In the genomic region with DNA sequence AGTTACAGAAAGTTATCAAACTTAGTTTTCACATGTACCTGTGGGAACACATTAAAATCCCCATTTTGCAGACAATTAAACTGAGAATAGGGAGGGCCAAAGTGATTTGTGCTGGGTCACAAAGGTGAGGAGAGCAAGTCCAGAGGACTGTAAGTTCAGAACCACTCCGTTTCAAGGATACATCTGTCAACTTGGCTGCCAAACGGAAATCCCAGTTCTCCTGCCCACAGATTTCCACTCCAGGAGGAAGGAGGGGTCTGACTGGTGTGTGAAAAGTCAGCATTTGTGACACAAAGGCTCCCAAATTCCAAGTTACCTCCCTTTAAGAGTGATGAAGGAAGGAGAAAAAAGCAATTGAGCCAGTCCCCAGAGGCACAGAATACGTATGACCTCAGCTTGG, we compare ENCODE assay signal across 17 cellular contexts. TPM values are rescaled to one million over a fixed set of nuclear protein-coding genes. Genes with fewer than 3 reads are reported as not detected.
DNase-seq lines count a peak whose midpoint lies in the region; ATAC-seq, FAIRE-seq and TF ChIP-seq lines count a peak whose summit lies in the region.
"Had no signal": no experiment of that assay in that cellular context is flagged by ENCODE, and none has a peak within 500 bp of the region (broad histone marks: within the 10 kb centered on the region; RNA-seq: fewer than 3 reads in every experiment).

No MANE protein-coding gene starts in this region.

- H3K4me1 ChIP-seq in left ventricle myocardium inferior = peaks cover 15% of the 10 kb centered on the region
- peaks cover 3 to 28% (median 20%) of the 10 kb centered on the region in 5 donors for H3K4me1 ChIP-seq in subcutaneous abdominal adipose tissue (ENCODE audit: control insufficient read depth in 5 of 5, insufficient read depth in 5 of 5, low read length in 5 of 5)
- H3K4me1 ChIP-seq: BE2C had no signal

- H3K27ac ChIP-seq in left ventricle myocardium inferior (replicated peaks) (peak overlapping the region; percentile 23), subcutaneous abdominal adipose tissue (ENCODE audit: low read depth, low read length) (peak overlapping the region; percentile 59)

- no peak for TF ChIP-seq CTCF in left ventricle myocardium inferior (IDR thresholded peaks at IDR 0.05; ENCODE audit: borderline replicate concordance)

- no peak for FAIRE-seq in frontal cortex (lab: Jason Lieb, UNC)
- FAIRE-seq: D721Med, H54 had no signal

- peak; percentile 45 for ATAC-seq in Right ventricle myocardium superior (ENCODE audit: poor library complexity)
- ATAC-seq: CD8-positive, alpha-beta T cell; HCT116 had no signal

- H3K36me3 ChIP-seq in left ventricle myocardium inferior = peaks cover 15% of the 10 kb centered on the region
- no peaks in the 10 kb centered on the region for H3K36me3 ChIP-seq in subcutaneous abdominal adipose tissue (ENCODE audit: control insufficient read depth in 5 of 5, insufficient read depth in 5 of 5, low read length in 5 of 5)
- H3K36me3 ChIP-seq: BE2C had no signal

- no peak overlapping the region for H3K4me3 ChIP-seq in left ventricle myocardium inferior
- H3K4me3 ChIP-seq in subcutaneous abdominal adipose tissue (ENCODE audit: low read depth in 1 of 5, low read length in 5 of 5) = peak overlapping the region in 1 of 5 donors; percentile 23

- H3K9me3 ChIP-seq in left ventricle myocardium inferior (replicated peaks) (no peaks in the 10 kb centered on the region), subcutaneous abdominal adipose tissue (ENCODE audit: control insufficient read depth in 5 of 5, low read length in 5 of 5) (no peaks in the 10 kb centered on the region)
- H3K9me3 ChIP-seq: BE2C had no signal

- H3K27me3 ChIP-seq in left ventricle myocardium inferior (ENCODE audit: low read depth) = no peaks in the 10 kb centered on the region
- no peaks in the 10 kb centered on the region for H3K27me3 ChIP-seq in subcutaneous abdominal adipose tissue (ENCODE audit: control insufficient read depth in 5 of 5, insufficient read depth in 4 of 5, low read length in 5 of 5)
- H3K27me3 ChIP-seq: BE2C had no signal

- DNase-seq in Right ventricle myocardium superior (no peak), cardiac septum (ENCODE audit: low spot score) (no peak), dermis blood vessel endothelial cell (peak; percentile 48), left ventricle myocardium inferior (no peak), frontal cortex (ENCODE audit: low spot score in 2 of 2) (no peak), DMS79 (lab: John Stamatoyannopoulos, UW) (no peak), Ammon's horn (ENCODE audit: low spot score) (no peak)
- DNase-seq: BE2C; CD8-positive, alpha-beta T cell; COR-L47; DMS153; DND-41; GDM1 had no signal

- no peak overlapping the region for H3K9ac ChIP-seq in subcutaneous abdominal adipose tissue (ENCODE audit: low read length in 5 of 5)

- intact Hi-C loops in Right ventricle myocardium superior (cut with DNase I) = no loop called here
- intact Hi-C loops in cardiac septum (cut with DNase I) = no loop called here
- intact Hi-C loops in left ventricle myocardium inferior (cut with micrococcal nuclease) = no loop called here

RNA-seq across cellular contexts. Expression of a gene that starts 42.3 kb away (rescaled TPM):
- total RNA-seq in Right ventricle myocardium superior (41.2 TPM), cardiac septum (10.5 TPM), dermis blood vessel endothelial cell (22.2 and 27.9 TPM in 2 replicates), left ventricle myocardium inferior (12.2 TPM), frontal cortex (25.7 TPM)
